ENCODE assay signal across 16 cellular contexts in genomic region chr13:39766464-39767167, GRCh38.
A peak's percentile ranks its signal among the peaks of the same experiment; 100 is the strongest.
DNase-seq lines count a peak whose midpoint lies in the region; ATAC-seq and TF ChIP-seq lines count a peak whose summit lies in the region.
"Had no signal": no experiment of that assay in that cellular context is flagged by ENCODE, and none has a peak within 500 bp of the region (broad histone marks: within the 10 kb centered on the region; RNA-seq: fewer than 3 reads in every experiment).

No MANE protein-coding gene starts in this region.

- H3K27ac Mint-ChIP-seq in activated T-helper 2 cell treated with anti-CD3 and anti-CD28 coated beads, Interferon-gamma antibody, Interleukin-2, Interleukin-4, amounts not matched to agents 10 μg/mL and 5 μg/mL and 100 μg/mL, durations not matched to agents 14 hours and 24 hours and 36 hours: no peak overlapping the region
- H3K27ac Mint-ChIP-seq: activated CD4-positive, alpha-beta T cell treated with anti-CD3 and anti-CD28 coated beads for 36 hours; activated CD8-positive, alpha-beta memory T cell treated with anti-CD3 and anti-CD28 coated beads, Interleukin-2, amount 10 ng/mL, durations not matched to agents 7 days and 5 days; activated T-helper 17 cell treated with anti-CD3 and anti-CD28 coated beads, Interleukin-2, amount 50 U/mL, for 72 hours had no signal

- H3K36me3 ChIP-seq in right atrium auricular region: no peaks in the 10 kb centered on the region
- no peaks in the 10 kb centered on the region for H3K36me3 ChIP-seq in aorta (ENCODE audit: control insufficient read depth in 1 of 2, insufficient read depth in 2 of 2, low read length in 1 of 2)
- H3K36me3 ChIP-seq: cardiac muscle cell, lower lobe of right lung, ovary had no signal

- H3K27me3 ChIP-seq in right atrium auricular region: no peaks in the 10 kb centered on the region
- H3K27me3 ChIP-seq in aorta (ENCODE audit: control insufficient read depth in 1 of 2, insufficient read depth in 2 of 2, low read length in 1 of 2): no peaks in the 10 kb centered on the region
- H3K27me3 ChIP-seq: cardiac muscle cell, ovary had no signal

- H3K27ac ChIP-seq in right atrium auricular region (no peak overlapping the region), caudate nucleus (ENCODE audit: low read depth, low read length) (peak overlapping the region; percentile 41), aorta (ENCODE audit: low read depth in 1 of 2, low read length in 2 of 2) (no peak overlapping the region)
- H3K27ac ChIP-seq: C4-2B, cardiac muscle cell, lower lobe of right lung, ovary had no signal

- DNase-seq in Right ventricle myocardium inferior (ENCODE audit: missing footprints) (no peak), right atrium auricular region (ENCODE audit: low spot score) (no peak), caudate nucleus (lab: John Stamatoyannopoulos, UW) (peak in 8 of 61 donors; percentile 4 to 57 (median 28)), hippocampal formation (lab: John Stamatoyannopoulos, UW) (peak; percentile 26 to 35), aorta (no peak), NCI-H2029 treated with DMSO at 0.1 percent for 48 hours (lab: John Stamatoyannopoulos, UW) (no peak)
- no peak for DNase-seq in activated T-helper 2 cell treated with anti-CD3 and anti-CD28 coated beads, Interferon-gamma antibody, Interleukin-2, Interleukin-4, amounts not matched to agents 10 μg/mL and 5 μg/mL and 100 μg/mL, durations not matched to agents 14 hours and 24 hours and 36 hours (ENCODE audit: low spot score)
- DNase-seq: activated CD8-positive, alpha-beta memory T cell treated with anti-CD3 and anti-CD28 coated beads, Interleukin-2, amount 10 ng/mL, durations not matched to agents 7 days and 5 days; GDM1 had no signal

- H3K4me3 ChIP-seq in right atrium auricular region (no peak overlapping the region), aorta (ENCODE audit: low read length in 2 of 2) (no peak overlapping the region)
- H3K4me3 ChIP-seq: cardiac muscle cell, lower lobe of right lung, ovary had no signal

- no peaks in the 10 kb centered on the region for H3K27me3 Mint-ChIP-seq in activated T-helper 2 cell treated with anti-CD3 and anti-CD28 coated beads, Interferon-gamma antibody, Interleukin-2, Interleukin-4, amounts not matched to agents 10 μg/mL and 5 μg/mL and 100 μg/mL, durations not matched to agents 14 hours and 24 hours and 36 hours (ENCODE audit: low read depth)
- H3K27me3 Mint-ChIP-seq: activated CD4-positive, alpha-beta T cell treated with anti-CD3 and anti-CD28 coated beads for 36 hours; activated CD8-positive, alpha-beta memory T cell treated with anti-CD3 and anti-CD28 coated beads, Interleukin-2, amount 10 ng/mL, durations not matched to agents 7 days and 5 days; activated T-helper 17 cell treated with anti-CD3 and anti-CD28 coated beads, Interleukin-2, amount 50 U/mL, for 72 hours had no signal

- intact Hi-C loops in Right ventricle myocardium inferior (cut with DNase I): loop anchor here (5.0 kb wide), 1 partner anchor 916 kb away; no protein-coding TSS in a partner anchor
- intact Hi-C loops in aorta (cut with DNase I): no loop called here
- intact Hi-C loops in activated T-helper 2 cell treated with anti-CD3 and anti-CD28 coated beads, Interferon-gamma antibody, Interleukin-2, Interleukin-4, amounts not matched to agents 10 μg/mL and 5 μg/mL and 100 μg/mL, durations not matched to agents 14 hours and 24 hours and 36 hours (cut with micrococcal nuclease): loop anchor here (5.0 kb wide), 1 partner anchor 916 kb away; no protein-coding TSS in a partner anchor

- H3K9me3 ChIP-seq in right atrium auricular region (no peaks in the 10 kb centered on the region), aorta (ENCODE audit: control insufficient read depth, low read length) (no peaks in the 10 kb centered on the region)
- H3K9me3 ChIP-seq: lower lobe of right lung, ovary had no signal

- H3K4me1 Mint-ChIP-seq in activated T-helper 2 cell treated with anti-CD3 and anti-CD28 coated beads, Interferon-gamma antibody, Interleukin-2, Interleukin-4, amounts not matched to agents 10 μg/mL and 5 μg/mL and 100 μg/mL, durations not matched to agents 14 hours and 24 hours and 36 hours (ENCODE audit: low read depth): peaks cover 4% of the 10 kb centered on the region
- H3K4me1 Mint-ChIP-seq: activated CD8-positive, alpha-beta memory T cell treated with anti-CD3 and anti-CD28 coated beads, Interleukin-2, amount 10 ng/mL, durations not matched to agents 7 days and 5 days; activated T-helper 17 cell treated with anti-CD3 and anti-CD28 coated beads, Interleukin-2, amount 50 U/mL, for 72 hours had no signal

- TF ChIP-seq CTCF in right atrium auricular region (IDR thresholded peaks at IDR 0.05): no peak

- WGBS in aorta, 2 donors: 87 to 91% methylated on average over 2 of the region's 2 CpGs

- no peak overlapping the region for H3K4me3 Mint-ChIP-seq in activated T-helper 2 cell treated with anti-CD3 and anti-CD28 coated beads, Interferon-gamma antibody, Interleukin-2, Interleukin-4, amounts not matched to agents 10 μg/mL and 5 μg/mL and 100 μg/mL, durations not matched to agents 14 hours and 24 hours and 36 hours (ENCODE audit: low read depth)
- H3K4me3 Mint-ChIP-seq: activated CD4-positive, alpha-beta T cell treated with anti-CD3 and anti-CD28 coated beads for 36 hours; activated CD8-positive, alpha-beta memory T cell treated with anti-CD3 and anti-CD28 coated beads, Interleukin-2, amount 10 ng/mL, durations not matched to agents 7 days and 5 days; activated T-helper 17 cell treated with anti-CD3 and anti-CD28 coated beads, Interleukin-2, amount 50 U/mL, for 72 hours had no signal

- ATAC-seq in Right ventricle myocardium inferior (peak; percentile 27), aorta (ENCODE audit: low FRiP score) (peak; percentile 41), HG02885 (IDR thresholded peaks at IDR 0.05; ENCODE audit: poor library complexity, unreplicated experiment) (no peak)

- peaks cover 0 to 12% of the 10 kb centered on the region in 2 donors for H3K4me1 ChIP-seq in right atrium auricular region
- no peaks in the 10 kb centered on the region for H3K4me1 ChIP-seq in aorta (ENCODE audit: control insufficient read depth in 1 of 2, insufficient read depth in 2 of 2, low read length in 2 of 2)

- H3K9me3 Mint-ChIP-seq in activated T-helper 2 cell treated with anti-CD3 and anti-CD28 coated beads, Interferon-gamma antibody, Interleukin-2, Interleukin-4, amounts not matched to agents 10 μg/mL and 5 μg/mL and 100 μg/mL, durations not matched to agents 14 hours and 24 hours and 36 hours: no peaks in the 10 kb centered on the region

- H3K36me3 Mint-ChIP-seq in activated T-helper 2 cell treated with anti-CD3 and anti-CD28 coated beads, Interferon-gamma antibody, Interleukin-2, Interleukin-4, amounts not matched to agents 10 μg/mL and 5 μg/mL and 100 μg/mL, durations not matched to agents 14 hours and 24 hours and 36 hours (ENCODE audit: low read depth): no peaks in the 10 kb centered on the region
- H3K36me3 Mint-ChIP-seq: activated CD8-positive, alpha-beta memory T cell treated with anti-CD3 and anti-CD28 coated beads, Interleukin-2, amount 10 ng/mL, durations not matched to agents 7 days and 5 days had no signal

Comparison
In these comparisons a context has a peak if more than half of its experiments do, and no peak if none do; other contexts are left out.
1. DNase-seq: peak in hippocampal formation (2 of 2); none in Right ventricle myocardium inferior (single experiment), right atrium auricular region (single experiment), aorta (0 of 2), activated T-helper 2 cell treated with anti-CD3 and anti-CD28 coated beads, Interferon-gamma antibody, Interleukin-2, Interleukin-4, amounts not matched to agents 10 μg/mL and 5 μg/mL and 100 μg/mL, durations not matched to agents 14 hours and 24 hours and 36 hours (single experiment) and NCI-H2029 treated with DMSO at 0.1 percent for 48 hours (single experiment).
2. intact Hi-C loops: an anchor here in Right ventricle myocardium inferior (5.0 kb wide) and activated T-helper 2 cell treated with anti-CD3 and anti-CD28 coated beads, Interferon-gamma antibody, Interleukin-2, Interleukin-4, amounts not matched to agents 10 μg/mL and 5 μg/mL and 100 μg/mL, durations not matched to agents 14 hours and 24 hours and 36 hours (5.0 kb wide); none called in aorta.